In the genomic region with DNA sequence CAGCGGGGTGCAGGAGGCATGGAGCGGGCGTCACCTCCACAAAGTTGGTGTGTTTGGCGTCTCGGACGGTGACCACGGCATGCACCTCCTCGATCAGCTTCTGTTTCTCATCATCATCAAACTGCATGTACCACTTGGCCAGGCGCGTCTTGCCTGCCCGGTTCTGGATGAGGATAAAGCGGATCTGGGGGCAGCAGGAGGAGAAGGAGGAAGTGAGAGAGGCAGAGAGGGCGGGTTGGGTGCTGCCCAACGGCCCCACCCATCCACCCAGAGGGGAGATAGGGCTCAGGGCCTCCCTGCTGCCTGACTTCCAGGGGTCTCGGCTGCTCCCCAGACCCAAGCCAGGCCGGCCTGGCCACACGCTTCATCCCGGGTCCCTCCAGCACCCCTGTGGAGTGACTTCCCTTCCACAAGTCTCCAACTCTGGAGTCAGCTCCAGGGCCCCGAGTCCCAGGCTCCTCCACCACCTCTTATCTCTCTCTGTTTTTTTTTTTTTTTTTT, we compare ENCODE assay signal across 23 cellular contexts. TPM values are rescaled to one million over a fixed set of nuclear protein-coding genes. Genes with fewer than 3 reads are reported as not detected.
A peak's percentile ranks its signal among the peaks of the same experiment; 100 is the strongest.
DNase-seq lines count a peak whose midpoint lies in the region; ATAC-seq, FAIRE-seq and TF ChIP-seq lines count a peak whose summit lies in the region.
"Had no signal": no experiment of that assay in that cellular context is flagged by ENCODE, and none has a peak within 500 bp of the region (broad histone marks: within the 10 kb centered on the region; RNA-seq: fewer than 3 reads in every experiment).

No MANE protein-coding gene starts in this region.

- H3K9me3 ChIP-seq in T-helper 17 cell (ENCODE audit: control insufficient read depth, low read length, poor library complexity, severe bottlenecking) (no peaks in the 10 kb centered on the region), upper lobe of right lung (no peaks in the 10 kb centered on the region)
- H3K9me3 ChIP-seq: MG63 had no signal

- H3K9me3 Mint-ChIP-seq in natural killer cell treated with Interleukin-12 subunit alpha and Interleukin-12 subunit beta and Interleukin-15 and Interleukin-18, amount 100 ng/mL, for 72 hours = no peaks in the 10 kb centered on the region
- no peaks in the 10 kb centered on the region for H3K9me3 Mint-ChIP-seq in natural killer cell
- H3K9me3 Mint-ChIP-seq in glutamatergic neuron (ENCODE audit: unreplicated experiment) = peaks cover 3% of the 10 kb centered on the region
- H3K9me3 Mint-ChIP-seq: naive thymus-derived CD8-positive, alpha-beta T cell had no signal

- no peak overlapping the region for H3K27ac ChIP-seq in upper lobe of right lung
- H3K27ac ChIP-seq: epithelial cell of prostate had no signal

- no peak overlapping the region for H3K4me3 ChIP-seq in upper lobe of right lung
- H3K4me3 ChIP-seq: lung, MG63 had no signal

- H3K27ac Mint-ChIP-seq in natural killer cell treated with Interleukin-12 subunit alpha and Interleukin-12 subunit beta and Interleukin-15 and Interleukin-18, amount 100 ng/mL, for 72 hours = no peak overlapping the region
- H3K27ac Mint-ChIP-seq in natural killer cell (no peak overlapping the region), T-helper 17 cell (no peak overlapping the region), glutamatergic neuron (ENCODE audit: unreplicated experiment) (no peak overlapping the region)
- H3K27ac Mint-ChIP-seq: activated CD8-positive, alpha-beta memory T cell treated with anti-CD3 and anti-CD28 coated beads, Interleukin-2, amount 10 ng/mL, durations not matched to agents 7 days and 5 days had no signal

- peak; percentile 48 for DNase-seq in natural killer cell treated with Interleukin-12 subunit alpha and Interleukin-12 subunit beta and Interleukin-15 and Interleukin-18, amount 100 ng/mL, for 72 hours (ENCODE audit: low spot score)
- DNase-seq in natural killer cell = no peak
- DNase-seq in T-helper 17 cell = no peak
- DNase-seq in glutamatergic neuron = no peak
- no peak for DNase-seq in upper lobe of right lung
- no peak for DNase-seq in frontal cortex (ENCODE audit: low spot score in 2 of 2)
- DNase-seq in HuH-7 (ENCODE audit: low spot score) = no peak
- DNase-seq in GF-D8 (lab: John Stamatoyannopoulos, UW) = no peak
- DNase-seq: activated CD4-positive, CD25-positive, alpha-beta regulatory T cell treated with anti-CD3 and anti-CD28 coated beads, Interleukin-2, amount 50 U/mL, for 72 hours; activated CD8-positive, alpha-beta memory T cell treated with anti-CD3 and anti-CD28 coated beads, Interleukin-2, amount 10 ng/mL, durations not matched to agents 7 days and 5 days; activated effector memory CD4-positive, alpha-beta T cell treated with anti-CD3 and anti-CD28 coated beads, Interleukin-2, amount 50 U/mL, for 16 hours; aorta; MG63; naive thymus-derived CD8-positive, alpha-beta T cell; NCI-H2029; NCI-H524 treated with DMSO at 0.1 percent for 48 hours had no signal

- FAIRE-seq in frontal cortex (lab: Jason Lieb, UNC) = no peak
- FAIRE-seq: colon, GM12892, H54, HTR-8/SVneo, RCC 7860 had no signal

- H3K36me3 ChIP-seq in upper lobe of right lung = peaks cover 41% of the 10 kb centered on the region

- no peaks in the 10 kb centered on the region for H3K27me3 Mint-ChIP-seq in natural killer cell treated with Interleukin-12 subunit alpha and Interleukin-12 subunit beta and Interleukin-15 and Interleukin-18, amount 100 ng/mL, for 72 hours
- H3K27me3 Mint-ChIP-seq in natural killer cell (ENCODE audit: low read depth in 2 of 2) = no peaks in the 10 kb centered on the region
- no peaks in the 10 kb centered on the region for H3K27me3 Mint-ChIP-seq in T-helper 17 cell
- peaks cover 9% of the 10 kb centered on the region for H3K27me3 Mint-ChIP-seq in glutamatergic neuron (ENCODE audit: unreplicated experiment)
- H3K27me3 Mint-ChIP-seq: activated CD8-positive, alpha-beta memory T cell treated with anti-CD3 and anti-CD28 coated beads, Interleukin-2, amount 10 ng/mL, durations not matched to agents 7 days and 5 days; naive thymus-derived CD8-positive, alpha-beta T cell had no signal

- no peak overlapping the region for H3K4me3 Mint-ChIP-seq in natural killer cell treated with Interleukin-12 subunit alpha and Interleukin-12 subunit beta and Interleukin-15 and Interleukin-18, amount 100 ng/mL, for 72 hours
- H3K4me3 Mint-ChIP-seq in natural killer cell = no peak overlapping the region
- peak overlapping the region; percentile 19 for H3K4me3 Mint-ChIP-seq in T-helper 17 cell
- H3K4me3 Mint-ChIP-seq in glutamatergic neuron (ENCODE audit: unreplicated experiment) = peak overlapping the region; percentile 30
- H3K4me3 Mint-ChIP-seq: activated CD8-positive, alpha-beta memory T cell treated with anti-CD3 and anti-CD28 coated beads, Interleukin-2, amount 10 ng/mL, durations not matched to agents 7 days and 5 days; naive thymus-derived CD8-positive, alpha-beta T cell had no signal

- TF ChIP-seq CTCF in natural killer cell (IDR thresholded peaks at IDR 0.05) (no peak), glutamatergic neuron (IDR thresholded peaks at IDR 0.05; ENCODE audit: partially characterized antibody, unreplicated experiment) (no peak), upper lobe of right lung (IDR thresholded peaks at IDR 0.05) (no peak)

- H3K36me3 Mint-ChIP-seq in natural killer cell treated with Interleukin-12 subunit alpha and Interleukin-12 subunit beta and Interleukin-15 and Interleukin-18, amount 100 ng/mL, for 72 hours = no peaks in the 10 kb centered on the region
- H3K36me3 Mint-ChIP-seq in natural killer cell = peaks cover 7% of the 10 kb centered on the region
- H3K36me3 Mint-ChIP-seq in T-helper 17 cell (ENCODE audit: low read depth) = peaks cover 14% of the 10 kb centered on the region
- no peaks in the 10 kb centered on the region for H3K36me3 Mint-ChIP-seq in glutamatergic neuron (ENCODE audit: unreplicated experiment)

- H3K27me3 ChIP-seq in upper lobe of right lung = no peaks in the 10 kb centered on the region
- H3K27me3 ChIP-seq: MG63 had no signal

- peaks cover 7% of the 10 kb centered on the region for H3K4me1 ChIP-seq in upper lobe of right lung

- peaks cover 26% of the 10 kb centered on the region in 2 donors for H3K4me1 Mint-ChIP-seq in natural killer cell treated with Interleukin-12 subunit alpha and Interleukin-12 subunit beta and Interleukin-15 and Interleukin-18, amount 100 ng/mL, for 72 hours (ENCODE audit: low read depth in 2 of 2)
- H3K4me1 Mint-ChIP-seq in natural killer cell (peaks cover 16 to 37% of the 10 kb centered on the region in 2 donors), T-helper 17 cell (peaks cover 13% of the 10 kb centered on the region), glutamatergic neuron (ENCODE audit: low read depth, unreplicated experiment) (peaks cover 6% of the 10 kb centered on the region)

- ATAC-seq in natural killer cell treated with Interleukin-12 subunit alpha and Interleukin-12 subunit beta and Interleukin-15 and Interleukin-18, amount 100 ng/mL, for 72 hours = no peak
- ATAC-seq in natural killer cell (no peak), T-helper 17 cell (no peak), upper lobe of right lung (peak; percentile 12)
- ATAC-seq: activated CD8-positive, alpha-beta memory T cell treated with anti-CD3 and anti-CD28 coated beads, Interleukin-2, amount 10 ng/mL, durations not matched to agents 7 days and 5 days; naive thymus-derived CD8-positive, alpha-beta T cell had no signal

- intact Hi-C loops in natural killer cell (cut with micrococcal nuclease) (no loop called here), upper lobe of right lung (cut with DNase I) (no loop called here)

RNA-seq across cellular contexts. Expression of a gene that starts 4.6 kb away (rescaled TPM):
- 100 to 1,000 TPM in 1 of 2 donors, 10 to 100 TPM in 1; 94.3 to 130 TPM for total RNA-seq in natural killer cell treated with Interleukin-12 subunit alpha and Interleukin-12 subunit beta and Interleukin-15 and Interleukin-18, amount 100 ng/mL, for 72 hours
- total RNA-seq in natural killer cell = 10 to 100 TPM; 45.0 to 49.1 (median 45.4) TPM
- 10 to 100 TPM; 37.0 to 39.7 TPM for total RNA-seq in T-helper 17 cell
- total RNA-seq in glutamatergic neuron (ENCODE audit: unreplicated experiment) = 95.4 TPM
- total RNA-seq in upper lobe of right lung = 101 TPM
- total RNA-seq in frontal cortex = 64.8 TPM

RNA-seq across cellular contexts. Expression of a gene that starts 14.8 kb away (rescaled TPM):
- total RNA-seq in natural killer cell treated with Interleukin-12 subunit alpha and Interleukin-12 subunit beta and Interleukin-15 and Interleukin-18, amount 100 ng/mL, for 72 hours = 10 to 100 TPM; 27.6 to 42.9 TPM
- total RNA-seq in natural killer cell (10 to 100 TPM; 40.2 to 66.2 (median 48.5) TPM), T-helper 17 cell (10 to 100 TPM; 33.6 to 34.0 TPM), glutamatergic neuron (ENCODE audit: unreplicated experiment) (127 TPM), upper lobe of right lung (63.8 TPM), frontal cortex (73.4 TPM)

RNA-seq across cellular contexts. Expression of a gene that starts 57.6 kb away (rescaled TPM):
- 100 to 1,000 TPM; 215 to 269 TPM for total RNA-seq in natural killer cell treated with Interleukin-12 subunit alpha and Interleukin-12 subunit beta and Interleukin-15 and Interleukin-18, amount 100 ng/mL, for 72 hours
- 10 to 100 TPM; 11.2 to 23.1 (median 18.9) TPM for total RNA-seq in natural killer cell
- 10 to 100 TPM; 13.6 to 15.9 TPM for total RNA-seq in T-helper 17 cell
- 35.4 TPM for total RNA-seq in glutamatergic neuron (ENCODE audit: unreplicated experiment)
- 133 TPM for total RNA-seq in upper lobe of right lung
- 3.3 TPM for total RNA-seq in frontal cortex

Comparison
In these comparisons a context has a peak if more than half of its experiments do, and no peak if none do; other contexts are left out.
1. H3K4me3 Mint-ChIP-seq: peak in T-helper 17 cell (single experiment) and glutamatergic neuron (single experiment); none in natural killer cell treated with Interleukin-12 subunit alpha and Interleukin-12 subunit beta and Interleukin-15 and Interleukin-18, amount 100 ng/mL, for 72 hours (single experiment) and natural killer cell (single experiment).